1 cellular context compared by ENCODE assay signal in genomic region chr13:99746857-99747710, GRCh38.
TF ChIP-seq lines count a peak whose summit lies in the region.

No MANE protein-coding gene starts in this region.

TF ChIP-seq in H1, 55 proteins besides CTCF, POLR2A, EP300 and RAD21 (continued from another document):
- TF ChIP-seq E2F6 (IDR thresholded peaks at IDR 0.05) = peak; percentile 50; the same call in 1 of the 2 replicates
- 0 out of 2 replicates have a peak, but pooled peaks have one; percentile 14 for TF ChIP-seq TCF12 (IDR thresholded peaks at IDR 0.05; ENCODE audit: low read depth, low read length)
- peak; percentile 89 for TF ChIP-seq ASH2L (IDR thresholded peaks at IDR 0.05; ENCODE audit: low read length)
- TF ChIP-seq TEAD4 (IDR thresholded peaks at IDR 0.05; ENCODE audit: low read depth, low read length) = no peak
- TF ChIP-seq KDM5A (IDR thresholded peaks at IDR 0.05; ENCODE audit: low read length) = no peak
- TF ChIP-seq POU5F1 (IDR thresholded peaks at IDR 0.05; ENCODE audit: low read depth, low read length) = no peak
- TF ChIP-seq JUN (IDR thresholded peaks at IDR 0.05; ENCODE audit: low read depth, low read length) = no peak
- peak in 1 of 2 experiments; percentile 41; a peak in 1 of 4 replicates for TF ChIP-seq HDAC2 (IDR thresholded peaks at IDR 0.05; ENCODE audit: borderline replicate concordance in 1 of 2, low read depth in 2 of 2, low read length in 2 of 2)
- peak; percentile 68 for TF ChIP-seq TAF1 (IDR thresholded peaks at IDR 0.05; ENCODE audit: low read depth, low read length)
- TF ChIP-seq EGR1 (IDR thresholded peaks at IDR 0.05; ENCODE audit: borderline replicate concordance, low read depth, low read length) = 0 out of 2 replicates have a peak, but pooled peaks have one; percentile 38
- no peak for TF ChIP-seq KDM1A (IDR thresholded peaks at IDR 0.05; ENCODE audit: borderline replicate concordance, low read length)
- no peak; the same call in 1 of the 2 replicates for TF ChIP-seq POLR2AphosphoS5 (IDR thresholded peaks at IDR 0.05; ENCODE audit: low read depth, low read length)
- no peak for TF ChIP-seq SIRT6 (IDR thresholded peaks at IDR 0.05; ENCODE audit: low read length)
- no peak for TF ChIP-seq USF2 (IDR thresholded peaks at IDR 0.05; ENCODE audit: low read length)
- no peak for TF ChIP-seq NRF1 (IDR thresholded peaks at IDR 0.05; ENCODE audit: low read depth, low read length)
- TF ChIP-seq GTF2F1 (IDR thresholded peaks at IDR 0.05; ENCODE audit: borderline replicate concordance, low read depth, low read length) = no peak
- TF ChIP-seq SRF (IDR thresholded peaks at IDR 0.05; ENCODE audit: low read depth, low read length) = no peak
- no peak for TF ChIP-seq RFX5 (IDR thresholded peaks at IDR 0.05; ENCODE audit: borderline replicate concordance, low read depth, low read length)
- TF ChIP-seq RBBP5 (IDR thresholded peaks at IDR 0.05; ENCODE audit: borderline replicate concordance, low read depth, low read length) = peak; percentile 89
- TF ChIP-seq GABPA (IDR thresholded peaks at IDR 0.05; ENCODE audit: borderline replicate concordance, insufficient read depth, low read length) = no peak
- TF ChIP-seq CEBPB (IDR thresholded peaks at IDR 0.05; ENCODE audit: low read depth, low read length) = no peak
- no peak for TF ChIP-seq FOSL1 (IDR thresholded peaks at IDR 0.05; ENCODE audit: insufficient read depth, low read depth, low read length)
- TF ChIP-seq SP1 (IDR thresholded peaks at IDR 0.05; ENCODE audit: low read depth, low read length) = peak; percentile 71; the same call in 1 of the 2 replicates
- 0 out of 2 replicates have a peak, but pooled peaks have one; percentile 52 for TF ChIP-seq TBP (IDR thresholded peaks at IDR 0.05; ENCODE audit: low read depth, low read length)
- peak; percentile 27 for TF ChIP-seq CHD7 (IDR thresholded peaks at IDR 0.05; ENCODE audit: insufficient replicate concordance, low read length)
- TF ChIP-seq MAX (IDR thresholded peaks at IDR 0.05) = peak; percentile 11; the same call in 1 of the 2 replicates
- no peak for TF ChIP-seq CBX8 (IDR thresholded peaks at IDR 0.05; ENCODE audit: borderline replicate concordance, low read depth, low read length)
- no peak for TF ChIP-seq SUZ12 (IDR thresholded peaks at IDR 0.05; ENCODE audit: low read length)
- TF ChIP-seq SIN3A (conservative IDR thresholded peaks at IDR 0.05 in 1 of 2, IDR thresholded peaks at IDR 0.05 in 1 of 2; ENCODE audit: low read depth in 1 of 2, low read length in 2 of 2) = peak in 1 of 2 experiments; percentile 64; a peak in 2 of 4 replicates
- TF ChIP-seq BCL11A (IDR thresholded peaks at IDR 0.05; ENCODE audit: low read depth in 2 of 2, low read length in 2 of 2) = no peak
